In genomic region chr2:238287702-238288649, GRCh38 we compare ENCODE assay signal across 1 cellular context.
TF ChIP-seq lines count a peak whose summit lies in the region.

Gene PER2, minus strand, starts transcription at chr2:238288610. Its CDS starts 10,674 bp downstream, at chr2:238277936.

TF ChIP-seq in K562, 482 proteins besides CTCF, POLR2A, EP300 and RAD21 (continued from another document and continues in another):
- TF ChIP-seq REST (CRISPR knock-in tag; IDR thresholded peaks at IDR 0.05; ENCODE audit: low read depth) = no peak
- TF ChIP-seq TSHZ1 (CRISPR knock-in tag; IDR thresholded peaks at IDR 0.05) = no peak
- no peak for TF ChIP-seq CEBPG (CRISPR knock-in tag; IDR thresholded peaks at IDR 0.05)
- peak in 1 of 2 experiments; percentile 64; a peak in 2 of 4 replicates for TF ChIP-seq CEBPG (tag; conservative IDR thresholded peaks at IDR 0.05 in 1 of 2, IDR thresholded peaks at IDR 0.05 in 1 of 2)
- TF ChIP-seq HDAC6 (IDR thresholded peaks at IDR 0.05; ENCODE audit: low read depth, low read length) = no peak
- TF ChIP-seq ZBTB40 (IDR thresholded peaks at IDR 0.05) = no peak
- no peak for TF ChIP-seq ZBTB40 (CRISPR knock-in tag; IDR thresholded peaks at IDR 0.05)
- TF ChIP-seq MAFF (IDR thresholded peaks at IDR 0.05; ENCODE audit: low read length) = no peak
- TF ChIP-seq NFE2L1 (tag; IDR thresholded peaks at IDR 0.05; ENCODE audit: borderline replicate concordance, low read depth) = no peak
- TF ChIP-seq TAF7 (tag; IDR thresholded peaks at IDR 0.05) = no peak
- TF ChIP-seq ARID4B (CRISPR knock-in tag; IDR thresholded peaks at IDR 0.05) = peak; percentile 7; the same call in 1 of the 2 replicates
- TF ChIP-seq CHCHD3 (CRISPR knock-in tag; IDR thresholded peaks at IDR 0.05) = no peak
- no peak for TF ChIP-seq ZNF609 (CRISPR knock-in tag; IDR thresholded peaks at IDR 0.05; ENCODE audit: borderline replicate concordance)
- no peak for TF ChIP-seq ZNF41 (CRISPR knock-in tag; conservative IDR thresholded peaks at IDR 0.05)
- TF ChIP-seq ID3 (CRISPR knock-in tag; IDR thresholded peaks at IDR 0.05) = no peak
- TF ChIP-seq ID3 (tag; IDR thresholded peaks at IDR 0.05) = no peak
- no peak for TF ChIP-seq XRCC4 (IDR thresholded peaks at IDR 0.05; ENCODE audit: extremely low read depth, insufficient read depth, insufficient read length)
- peak; percentile 45 for TF ChIP-seq RBBP5 (IDR thresholded peaks at IDR 0.05; ENCODE audit: borderline replicate concordance, insufficient read depth, low read length, poor library complexity, severe bottlenecking)
- TF ChIP-seq KLF1 (tag; IDR thresholded peaks at IDR 0.05) = no peak
- TF ChIP-seq PURB (CRISPR knock-in tag; IDR thresholded peaks at IDR 0.05; ENCODE audit: low read depth) = no peak
- no peak for TF ChIP-seq NR4A1 (CRISPR knock-in tag; IDR thresholded peaks at IDR 0.05)
- no peak for TF ChIP-seq NR4A1 (tag; IDR thresholded peaks at IDR 0.05)
- no peak for TF ChIP-seq MAFG (tag; conservative IDR thresholded peaks at IDR 0.05)
- no peak for TF ChIP-seq CEBPB (tag; IDR thresholded peaks at IDR 0.05)
- peak; percentile 58; the same call in 1 of the 2 replicates for TF ChIP-seq RFX5 (IDR thresholded peaks at IDR 0.05; ENCODE audit: low read depth, low read length)
